Comparison of ENCODE assay signal across 18 cellular contexts in the genomic region with DNA sequence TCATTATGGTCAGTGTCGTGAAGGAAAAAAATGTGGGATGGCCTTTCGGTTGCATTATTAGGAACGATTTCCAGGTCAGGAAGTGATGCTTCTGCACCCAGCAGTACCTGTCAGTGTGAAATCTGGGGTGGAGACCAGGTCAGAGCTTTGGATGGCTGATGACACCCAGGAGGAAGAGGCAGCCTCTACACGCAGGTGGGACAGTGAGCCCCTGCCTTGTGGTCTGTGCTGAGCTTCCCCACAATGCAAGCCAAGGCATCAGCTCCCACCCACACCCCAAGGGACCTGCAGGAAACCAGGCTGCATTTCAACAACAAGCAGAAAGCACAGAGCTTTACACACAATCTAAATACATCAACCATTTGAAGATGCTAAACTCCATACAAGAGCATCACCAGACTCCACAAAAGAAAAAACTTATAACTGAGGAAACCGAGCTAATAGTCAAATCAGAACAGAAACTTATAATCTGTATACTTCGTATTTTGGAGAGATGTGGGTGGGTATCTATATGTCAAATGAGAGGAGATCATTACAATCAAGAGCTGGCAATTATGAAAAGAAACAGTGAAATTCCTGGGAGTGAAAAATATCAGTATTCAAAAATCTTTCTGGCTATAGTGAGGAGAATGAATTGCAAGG.
DNase-seq lines count a peak whose midpoint lies in the region; ATAC-seq and TF ChIP-seq lines count a peak whose summit lies in the region.
"Had no signal": no experiment of that assay in that cellular context is flagged by ENCODE, and none has a peak within 500 bp of the region (broad histone marks: within the 10 kb centered on the region; RNA-seq: fewer than 3 reads in every experiment).

No MANE protein-coding gene starts in this region.

- DNase-seq in activated CD4-positive, alpha-beta T cell treated with anti-CD3 and anti-CD28 coated beads, Interleukin-2, amount 10 ng/mL, durations not matched to agents 24 days and 14 days: no peak
- DNase-seq in activated CD4-positive, alpha-beta T cell treated with anti-CD3 and anti-CD28 coated beads, Interleukin-2, amount 50 U/mL, for 4 hours: no peak
- no peak for DNase-seq in GM23338 (ENCODE audit: low spot score)
- DNase-seq in stomach: no peak
- no peak for DNase-seq in T-cell
- no peak for DNase-seq in left cardiac atrium
- DNase-seq: caudate nucleus; CD4-positive, alpha-beta memory T cell; left ventricle myocardium superior; MG63; naive thymus-derived CD4-positive, alpha-beta T cell; NCI-H2081; NCI-H526 had no signal

- peak overlapping the region; percentile 52; the same call in 1 of the 2 replicates for H3K4me3 ChIP-seq in GM23338
- H3K4me3 ChIP-seq in parathyroid adenoma (ENCODE audit: low read depth, low read length): no peak overlapping the region
- H3K4me3 ChIP-seq in stomach: no peak overlapping the region
- H3K4me3 ChIP-seq: MG63, suprapubic skin had no signal

- TF ChIP-seq CTCF in GM23338 (conservative IDR thresholded peaks at IDR 0.05; ENCODE audit: low read depth in 2 of 2): no peak
- TF ChIP-seq CTCF in parathyroid adenoma (IDR thresholded peaks at IDR 0.05): no peak
- no peak for TF ChIP-seq CTCF in stomach (IDR thresholded peaks at IDR 0.05)

- no peaks in the 10 kb centered on the region for H4K20me1 ChIP-seq in GM23338 (replicated peaks; ENCODE audit: insufficient read depth)

- H3K27ac ChIP-seq in GM23338 (ENCODE audit: low read depth) (no peak overlapping the region), parathyroid adenoma (peak overlapping the region; percentile 47), stomach (no peak overlapping the region)
- H3K27ac ChIP-seq: suprapubic skin had no signal

- H3K36me3 ChIP-seq in GM23338 (ENCODE audit: insufficient read depth) (no peaks in the 10 kb centered on the region), parathyroid adenoma (ENCODE audit: control insufficient read depth, insufficient read depth, low read length) (no peaks in the 10 kb centered on the region), stomach (no peaks in the 10 kb centered on the region)
- H3K36me3 ChIP-seq: MG63, suprapubic skin had no signal

- no peak overlapping the region for H3K9ac ChIP-seq in parathyroid adenoma

- no peaks in the 10 kb centered on the region for H3K9me3 Mint-ChIP-seq in activated CD4-positive, alpha-beta T cell treated with anti-CD3 and anti-CD28 coated beads, Interleukin-2, amount 10 ng/mL, durations not matched to agents 24 days and 14 days
- H3K9me3 Mint-ChIP-seq in GM23338: peaks cover 6% of the 10 kb centered on the region; the same call in 2 of the 3 replicates
- no peaks in the 10 kb centered on the region for H3K9me3 Mint-ChIP-seq in T-helper 1 cell treated with Interleukin-12 subunit alpha and Interleukin-12 subunit beta and Interleukin-4 antibody, amounts not matched to agents 30 μg/mL and 1 μg/mL, for 36 hours
- H3K9me3 Mint-ChIP-seq in T-cell: no peaks in the 10 kb centered on the region
- H3K9me3 Mint-ChIP-seq: CD4-positive, alpha-beta memory T cell had no signal

- H3K36me3 Mint-ChIP-seq in activated CD4-positive, alpha-beta T cell treated with anti-CD3 and anti-CD28 coated beads, Interleukin-2, amount 10 ng/mL, durations not matched to agents 24 days and 14 days (ENCODE audit: low read depth): peaks cover 19% of the 10 kb centered on the region
- H3K36me3 Mint-ChIP-seq in GM23338 (ENCODE audit: low read depth) (peaks cover 14% of the 10 kb centered on the region), T-cell (peaks cover 27% of the 10 kb centered on the region)
- peaks cover 16% of the 10 kb centered on the region for H3K36me3 Mint-ChIP-seq in T-helper 1 cell treated with Interleukin-12 subunit alpha and Interleukin-12 subunit beta and Interleukin-4 antibody, amounts not matched to agents 30 μg/mL and 1 μg/mL, for 36 hours (ENCODE audit: low read depth)

- peak overlapping the region; percentile 15 for H3K27ac Mint-ChIP-seq in activated CD4-positive, alpha-beta T cell treated with anti-CD3 and anti-CD28 coated beads, Interleukin-2, amount 10 ng/mL, durations not matched to agents 24 days and 14 days
- H3K27ac Mint-ChIP-seq in GM23338 (no peak overlapping the region), T-cell (peak overlapping the region in 1 of 2 donors; percentile 40)
- H3K27ac Mint-ChIP-seq in T-helper 1 cell treated with Interleukin-12 subunit alpha and Interleukin-12 subunit beta and Interleukin-4 antibody, amounts not matched to agents 30 μg/mL and 1 μg/mL, for 36 hours: peak overlapping the region; percentile 74
- H3K27ac Mint-ChIP-seq: endodermal cell had no signal

- H3F3A ChIP-seq in GM23338 (replicated peaks; ENCODE audit: low read depth): peaks cover 11% of the 10 kb centered on the region

- CTCF ChIA-PET in T-cell (lab: Charles Lee): interaction anchor here (0.9 to 1.2 kb wide), 2 partner anchors 31 to 32 kb away, joined by 3 read pairs; no protein-coding TSS in a partner anchor

- POLR2A ChIA-PET in T-cell (lab: Charles Lee): no interaction called here

- H3K4me1 ChIP-seq in GM23338 (ENCODE audit: insufficient read depth) (peaks cover 39% of the 10 kb centered on the region), parathyroid adenoma (peaks cover 12% of the 10 kb centered on the region), stomach (peaks cover 0 to 14% (median 6%) of the 10 kb centered on the region in 4 donors)

- no peaks in the 10 kb centered on the region for H3K27me3 Mint-ChIP-seq in activated CD4-positive, alpha-beta T cell treated with anti-CD3 and anti-CD28 coated beads, Interleukin-2, amount 10 ng/mL, durations not matched to agents 24 days and 14 days
- H3K27me3 Mint-ChIP-seq in GM23338 (ENCODE audit: insufficient read depth, low read depth, poor library complexity) (peaks cover 13% of the 10 kb centered on the region), T-cell (no peaks in the 10 kb centered on the region)
- no peaks in the 10 kb centered on the region for H3K27me3 Mint-ChIP-seq in T-helper 1 cell treated with Interleukin-12 subunit alpha and Interleukin-12 subunit beta and Interleukin-4 antibody, amounts not matched to agents 30 μg/mL and 1 μg/mL, for 36 hours (ENCODE audit: low read depth)
- H3K27me3 Mint-ChIP-seq: CD4-positive, alpha-beta memory T cell; naive thymus-derived CD4-positive, alpha-beta T cell had no signal

- H3K9me3 ChIP-seq in parathyroid adenoma (ENCODE audit: control insufficient read depth, low read length) (no peaks in the 10 kb centered on the region), stomach (no peaks in the 10 kb centered on the region)
- H3K9me3 ChIP-seq: MG63, suprapubic skin had no signal

- peaks cover 10% of the 10 kb centered on the region; the same call in 1 of the 2 replicates for H3K27me3 ChIP-seq in GM23338 (ENCODE audit: insufficient read depth)
- no peaks in the 10 kb centered on the region for H3K27me3 ChIP-seq in parathyroid adenoma (ENCODE audit: control insufficient read depth, insufficient read depth, low read length)
- no peaks in the 10 kb centered on the region for H3K27me3 ChIP-seq in stomach
- H3K27me3 ChIP-seq: MG63, suprapubic skin had no signal

- peaks cover 41% of the 10 kb centered on the region for H3K4me1 Mint-ChIP-seq in activated CD4-positive, alpha-beta T cell treated with anti-CD3 and anti-CD28 coated beads, Interleukin-2, amount 10 ng/mL, durations not matched to agents 24 days and 14 days
- H3K4me1 Mint-ChIP-seq in GM23338 (peaks cover 40% of the 10 kb centered on the region), T-cell (peaks cover 7 to 22% (median 20%) of the 10 kb centered on the region in 3 donors)
- peaks cover 35% of the 10 kb centered on the region for H3K4me1 Mint-ChIP-seq in T-helper 1 cell treated with Interleukin-12 subunit alpha and Interleukin-12 subunit beta and Interleukin-4 antibody, amounts not matched to agents 30 μg/mL and 1 μg/mL, for 36 hours (ENCODE audit: low read depth)

- TF ChIP-seq EP300 in stomach (IDR thresholded peaks at IDR 0.05): no peak

- H3K9me2 ChIP-seq in GM23338 (ENCODE audit: insufficient read depth): peaks cover 16% of the 10 kb centered on the region; the same call in 1 of the 2 replicates

- peak overlapping the region; percentile 62 for H3K4me2 ChIP-seq in GM23338
- H3K4me2 ChIP-seq in parathyroid adenoma (ENCODE audit: low read length): no peak overlapping the region

- no peak overlapping the region for H2AFZ ChIP-seq in GM23338
- no peak overlapping the region for H2AFZ ChIP-seq in parathyroid adenoma

- no peak for TF ChIP-seq POLR2A in stomach (IDR thresholded peaks at IDR 0.05)

- intact Hi-C loops in activated CD4-positive, alpha-beta T cell treated with anti-CD3 and anti-CD28 coated beads, Interleukin-2, amount 10 ng/mL, durations not matched to agents 24 days and 14 days (cut with micrococcal nuclease): loop anchor here (1.0 kb wide), 2 partner anchors 13 to 31 kb away; no protein-coding TSS in a partner anchor
- intact Hi-C loops in stomach (cut with DNase I; ENCODE audit: low total_unique reads) (no loop called here), left cardiac atrium (cut with DNase I) (no loop called here)

- WGBS in stomach, 5 donors: 57 to 84% (median 74%) methylated on average over 6 of the region's 6 CpGs

- H3K4me3 Mint-ChIP-seq in activated CD4-positive, alpha-beta T cell treated with anti-CD3 and anti-CD28 coated beads, Interleukin-2, amount 10 ng/mL, durations not matched to agents 24 days and 14 days: peak overlapping the region; percentile 15
- peak overlapping the region; percentile 62; the same call in 1 of the 3 replicates for H3K4me3 Mint-ChIP-seq in GM23338
- no peak overlapping the region for H3K4me3 Mint-ChIP-seq in T-helper 1 cell treated with Interleukin-12 subunit alpha and Interleukin-12 subunit beta and Interleukin-4 antibody, amounts not matched to agents 30 μg/mL and 1 μg/mL, for 36 hours
- no peak overlapping the region for H3K4me3 Mint-ChIP-seq in T-cell
- H3K4me3 Mint-ChIP-seq: endodermal cell had no signal

- ATAC-seq in GM23338 (no peak), T-cell (replicated peaks in 1 of 4) (no peak), left cardiac atrium (no peak)
- ATAC-seq: left ventricle myocardium superior; naive thymus-derived CD4-positive, alpha-beta T cell; Panc1 had no signal

- H3K79me2 ChIP-seq in GM23338 (replicated peaks; ENCODE audit: insufficient read depth) (no peaks in the 10 kb centered on the region), parathyroid adenoma (no peaks in the 10 kb centered on the region)

TF ChIP-seq in GM23338, 12 proteins besides CTCF, POLR2A, EP300 and RAD21 (continues in another document):
- TF ChIP-seq, protein P1, sequence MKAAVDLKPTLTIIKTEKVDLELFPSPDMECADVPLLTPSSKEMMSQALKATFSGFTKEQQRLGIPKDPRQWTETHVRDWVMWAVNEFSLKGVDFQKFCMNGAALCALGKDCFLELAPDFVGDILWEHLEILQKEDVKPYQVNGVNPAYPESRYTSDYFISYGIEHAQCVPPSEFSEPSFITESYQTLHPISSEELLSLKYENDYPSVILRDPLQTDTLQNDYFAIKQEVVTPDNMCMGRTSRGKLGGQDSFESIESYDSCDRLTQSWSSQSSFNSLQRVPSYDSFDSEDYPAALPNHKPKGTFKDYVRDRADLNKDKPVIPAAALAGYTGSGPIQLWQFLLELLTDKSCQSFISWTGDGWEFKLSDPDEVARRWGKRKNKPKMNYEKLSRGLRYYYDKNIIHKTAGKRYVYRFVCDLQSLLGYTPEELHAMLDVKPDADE (IDR thresholded peaks at IDR 0.05): no peak
- TF ChIP-seq CREB1 (CRISPR knock-in tag; IDR thresholded peaks at IDR 0.05; ENCODE audit: low read depth): no peak
- no peak for TF ChIP-seq EZH2phosphoT487 (IDR thresholded peaks at IDR 0.05; ENCODE audit: unreplicated experiment)

Comparison
In these comparisons a context has a peak if more than half of its experiments do, and no peak if none do; other contexts are left out.
1. H3K4me3 Mint-ChIP-seq: peak in activated CD4-positive, alpha-beta T cell treated with anti-CD3 and anti-CD28 coated beads, Interleukin-2, amount 10 ng/mL, durations not matched to agents 24 days and 14 days (single experiment) and GM23338 (single experiment); none in T-helper 1 cell treated with Interleukin-12 subunit alpha and Interleukin-12 subunit beta and Interleukin-4 antibody, amounts not matched to agents 30 μg/mL and 1 μg/mL, for 36 hours (single experiment) and T-cell (0 of 3).